In the genomic region with DNA sequence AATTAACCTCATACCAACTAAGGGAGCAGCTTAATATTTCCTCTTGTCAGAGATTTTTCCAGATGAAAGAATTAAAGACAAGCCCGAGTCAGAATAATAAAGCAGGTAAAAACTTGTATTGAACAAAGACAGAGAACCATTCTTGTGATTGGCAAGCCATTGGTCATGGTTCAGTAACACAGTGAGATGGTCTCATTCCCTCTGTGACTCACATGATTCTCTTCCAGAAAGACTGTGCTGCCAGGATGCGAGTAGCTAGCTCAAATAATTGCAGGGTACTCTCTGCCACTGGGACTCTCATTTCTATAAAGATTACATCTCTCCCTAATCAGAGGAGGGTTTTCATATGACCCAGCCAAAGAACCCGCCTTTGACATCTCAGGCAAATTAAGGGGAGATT, we compare ENCODE assay signal across 19 cellular contexts.
DNase-seq lines count a peak whose midpoint lies in the region; ATAC-seq and TF ChIP-seq lines count a peak whose summit lies in the region.
"Had no signal": no experiment of that assay in that cellular context is flagged by ENCODE, and none has a peak within 500 bp of the region (broad histone marks: within the 10 kb centered on the region; RNA-seq: fewer than 3 reads in every experiment).

No MANE protein-coding gene starts in this region.

- TF ChIP-seq CTCF in A673 (conservative IDR thresholded peaks at IDR 0.05; ENCODE audit: low read depth, low read length) (no peak), epithelial cell of proximal tubule (conservative IDR thresholded peaks at IDR 0.05; ENCODE audit: low read depth, low read length) (no peak)

- H3K4me1 ChIP-seq in A673 (ENCODE audit: insufficient read depth, low read length, poor library complexity, severe bottlenecking) = peaks cover 11% of the 10 kb centered on the region
- H3K4me1 ChIP-seq in GM23248 (ENCODE audit: insufficient read depth) = peaks cover 52% of the 10 kb centered on the region

- H3K79me2 ChIP-seq in GM23248 (ENCODE audit: insufficient read depth) = no peaks in the 10 kb centered on the region

- no peaks in the 10 kb centered on the region for H3K9me3 Mint-ChIP-seq in activated naive CD4-positive, alpha-beta T cell treated with anti-CD3 and anti-CD28 coated beads, Interleukin-2, amount 50 U/mL, for 72 hours
- H3K9me3 Mint-ChIP-seq: activated T-cell treated with anti-CD3 and anti-CD28 coated beads, Interleukin-2, amount 50 U/mL, for 72 hours; H9; naive B cell had no signal

- no peak overlapping the region for H3K4me3 ChIP-seq in A673 (ENCODE audit: low read depth, low read length, poor library complexity, severe bottlenecking)
- H3K4me3 ChIP-seq in GM23248 = no peak overlapping the region
- H3K4me3 ChIP-seq in epithelial cell of proximal tubule (ENCODE audit: low read depth, low read length) = no peak overlapping the region

- POLR2A ChIA-PET in A673 (lab: Charles Lee; ENCODE audit: low non-redundant PET) = no interaction called here

- no peak overlapping the region for H3K27ac ChIP-seq in A673 (ENCODE audit: low read depth, low read length, poor library complexity, severe bottlenecking)
- H3K27ac ChIP-seq in GM23248 = no peak overlapping the region

- no peak overlapping the region for H2AFZ ChIP-seq in GM23248

- in situ Hi-C loops in GM23248 (cut with MboI) = no loop called here

- no peaks in the 10 kb centered on the region for H3K9me2 ChIP-seq in GM23248 (ENCODE audit: insufficient read depth)

- CTCF ChIA-PET in A673 (lab: Charles Lee) = no interaction called here

- BruUV-seq in A673 (replicated peaks; lab: Mats Ljungman, UMichigan) = no TSS peak

- 25 to 50% methylated on average over 3 of the region's 3 CpGs for WGBS in GM23248 (ENCODE audit: low coverage in 1 of 2, low lambda C conversion rate in 2 of 2, missing lambda C conversion rate in 2 of 2), 2 experiments

- H3K36me3 Mint-ChIP-seq in activated naive CD4-positive, alpha-beta T cell treated with anti-CD3 and anti-CD28 coated beads, Interleukin-2, amount 50 U/mL, for 72 hours = no peaks in the 10 kb centered on the region
- H3K36me3 Mint-ChIP-seq: naive B cell had no signal

- intact Hi-C loops in A673 (cut with micrococcal nuclease; ENCODE audit: unreplicated experiment) = no loop called here

- no peak overlapping the region for H3K9ac ChIP-seq in GM23248

- no peak overlapping the region for H3K27ac Mint-ChIP-seq in activated naive CD4-positive, alpha-beta T cell treated with anti-CD3 and anti-CD28 coated beads, Interleukin-2, amount 50 U/mL, for 72 hours
- H3K27ac Mint-ChIP-seq: activated CD4-positive, alpha-beta T cell treated with anti-CD3 and anti-CD28 coated beads for 36 hours; activated T-cell treated with anti-CD3 and anti-CD28 coated beads, Interleukin-2, amount 50 U/mL, for 72 hours; H9 had no signal

- H4K20me1 ChIP-seq in GM23248 (ENCODE audit: insufficient read depth) = no peaks in the 10 kb centered on the region

- H3K9me3 ChIP-seq in A673 (ENCODE audit: low read depth, low read length, poor library complexity, severe bottlenecking) (no peaks in the 10 kb centered on the region), GM23248 (ENCODE audit: low read depth) (no peaks in the 10 kb centered on the region)

- H3K4me2 ChIP-seq in GM23248 (ENCODE audit: unreplicated experiment) = no peak overlapping the region

- DNase-seq in A673 (ENCODE audit: low spot score) (peak; percentile 22), GM23248 (peak; percentile 67), NCI-H345 treated with DMSO at 0.1 percent for 48 hours (lab: John Stamatoyannopoulos, UW; ENCODE audit: unreplicated experiment) (peak; percentile 13), epithelial cell of proximal tubule (ENCODE audit: low read depth) (peak; percentile 38), HuH-7 (ENCODE audit: low spot score) (no peak)
- DNase-seq in activated CD4-positive, alpha-beta T cell treated with anti-CD3 and anti-CD28 coated beads for 48 hours = no peak
- no peak for DNase-seq in activated naive CD4-positive, alpha-beta T cell treated with anti-CD3 and anti-CD28 coated beads, Interleukin-2, amount 50 U/mL, for 72 hours (ENCODE audit: low spot score in 2 of 2)
- DNase-seq: activated CD4-positive, alpha-beta T cell treated with anti-CD3 and anti-CD28 coated beads for 36 hours; activated T-cell treated with anti-CD3 and anti-CD28 coated beads, Interleukin-2, amount 50 U/mL, for 72 hours; glutamatergic neuron; H9; left cardiac atrium; naive B cell; NCI-H1436 treated with DMSO at 0.1 percent for 48 hours; OCI-M1; stimulated activated CD4-positive, alpha-beta T cell treated with anti-CD3 and anti-CD28 coated beads, Interleukin-4, amount 100 ng/mL, for 4 hours; stimulated activated naive CD4-positive, alpha-beta T cell; T-helper 1 cell had no signal

- no peaks in the 10 kb centered on the region for H3K27me3 ChIP-seq in A673 (replicated peaks; ENCODE audit: insufficient read depth, low read depth, low read length, poor library complexity)
- no peaks in the 10 kb centered on the region for H3K27me3 ChIP-seq in GM23248 (replicated peaks; ENCODE audit: insufficient read depth)

- ATAC-seq in activated naive CD4-positive, alpha-beta T cell treated with anti-CD3 and anti-CD28 coated beads, Interleukin-2, amount 50 U/mL, for 72 hours = no peak
- no peak for ATAC-seq in GM21515 (IDR thresholded peaks at IDR 0.05; ENCODE audit: unreplicated experiment)
- ATAC-seq: activated CD4-positive, alpha-beta T cell treated with anti-CD3 and anti-CD28 coated beads for 36 hours; activated T-cell treated with anti-CD3 and anti-CD28 coated beads, Interleukin-2, amount 50 U/mL, for 72 hours; left cardiac atrium had no signal

- no peaks in the 10 kb centered on the region for H3K36me3 ChIP-seq in A673 (ENCODE audit: insufficient read depth, low read length, poor library complexity, severe bottlenecking)
- H3K36me3 ChIP-seq in GM23248 (ENCODE audit: low read depth) = no peaks in the 10 kb centered on the region

- H3F3A ChIP-seq in GM23248 (ENCODE audit: insufficient read depth) = peaks cover 34% of the 10 kb centered on the region

Comparison
In these comparisons a context has a peak if more than half of its experiments do, and no peak if none do; other contexts are left out.
1. DNase-seq: peak in A673 (single experiment), GM23248 (single experiment), NCI-H345 treated with DMSO at 0.1 percent for 48 hours (single experiment) and epithelial cell of proximal tubule (single experiment); none in activated CD4-positive, alpha-beta T cell treated with anti-CD3 and anti-CD28 coated beads for 48 hours (single experiment), activated naive CD4-positive, alpha-beta T cell treated with anti-CD3 and anti-CD28 coated beads, Interleukin-2, amount 50 U/mL, for 72 hours (0 of 2) and HuH-7 (single experiment).